Comparison of ENCODE assay signal across 8 cellular contexts in the genomic region with DNA sequence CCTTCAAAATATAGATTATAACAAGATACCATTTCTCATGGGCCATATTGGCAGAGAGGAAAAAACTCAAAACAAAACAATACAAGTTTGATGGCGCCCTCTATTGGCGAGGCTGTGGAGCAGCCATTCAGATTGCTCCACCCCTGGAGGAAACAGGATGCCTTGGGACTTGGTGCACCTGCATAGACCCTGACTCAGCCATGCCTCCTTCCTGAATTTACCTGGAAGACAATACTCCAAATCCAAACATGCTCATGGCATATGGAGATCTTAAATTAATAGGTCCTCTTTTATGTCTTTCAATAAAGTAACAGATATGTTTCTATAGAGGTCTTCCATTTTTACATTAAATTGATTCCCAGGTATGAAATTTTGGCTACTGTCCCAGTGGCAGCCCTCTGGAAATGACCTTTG.
DNase-seq lines count a peak whose midpoint lies in the region; ATAC-seq and TF ChIP-seq lines count a peak whose summit lies in the region.

No MANE protein-coding gene starts in this region.

- no peak overlapping the region for H3K27ac ChIP-seq in ACC112 (ENCODE audit: low read depth, low read length)
- H3K27ac ChIP-seq in dorsolateral prefrontal cortex: peak overlapping the region in 43 of 59 donors; percentile 1 to 98 (median 92)

- peaks cover 4% of the 10 kb centered on the region for H3K27me3 Mint-ChIP-seq in activated CD4-positive, alpha-beta T cell treated with anti-CD3 and anti-CD28 coated beads, Interleukin-2, amount 10 ng/mL, durations not matched to agents 24 days and 14 days
- H3K27me3 Mint-ChIP-seq in neural crest cell (ENCODE audit: low read depth): no peaks in the 10 kb centered on the region

- no peaks in the 10 kb centered on the region for H3K36me3 Mint-ChIP-seq in activated CD4-positive, alpha-beta T cell treated with anti-CD3 and anti-CD28 coated beads, Interleukin-2, amount 10 ng/mL, durations not matched to agents 24 days and 14 days (ENCODE audit: low read depth)
- peaks cover 7% of the 10 kb centered on the region for H3K36me3 Mint-ChIP-seq in neural crest cell (ENCODE audit: low read depth)

- peak; percentile 85 for TF ChIP-seq CTCF in GM13977 (IDR thresholded peaks at IDR 0.05; ENCODE audit: extremely low read depth, insufficient read depth, missing control alignments)
- TF ChIP-seq CTCF in dorsolateral prefrontal cortex (IDR thresholded peaks at IDR 0.05 in 54 of 56, conservative IDR thresholded peaks at IDR 0.05 in 2 of 56; ENCODE audit: low read depth in 1 of 56, partially characterized antibody in 56 of 56): peak; percentile 40 to 88 (median 76)
- TF ChIP-seq CTCF in neural crest cell (conservative IDR thresholded peaks at IDR 0.05): peak; percentile 83

- in situ Hi-C loops in GM13977 (cut with MboI; ENCODE audit: low pct_unique_long_range_greater_than_20kb, low sequenced_read_pairs, unreplicated experiment): no loop called here

- peaks cover 17% of the 10 kb centered on the region for H3K4me1 ChIP-seq in ACC112 (ENCODE audit: control insufficient read depth, insufficient read depth, low read length, unreplicated experiment)

- no peak for ATAC-seq in GM19397 (IDR thresholded peaks at IDR 0.05; ENCODE audit: unreplicated experiment)

- no peaks in the 10 kb centered on the region for H3K36me3 ChIP-seq in ACC112 (ENCODE audit: insufficient read depth, low read length)

- no peaks in the 10 kb centered on the region for H3K9me3 Mint-ChIP-seq in activated CD4-positive, alpha-beta T cell treated with anti-CD3 and anti-CD28 coated beads, Interleukin-2, amount 10 ng/mL, durations not matched to agents 24 days and 14 days
- H3K9me3 Mint-ChIP-seq in neural crest cell: no peaks in the 10 kb centered on the region

- no peak overlapping the region for H3K4me3 Mint-ChIP-seq in activated CD4-positive, alpha-beta T cell treated with anti-CD3 and anti-CD28 coated beads, Interleukin-2, amount 10 ng/mL, durations not matched to agents 24 days and 14 days
- H3K4me3 Mint-ChIP-seq in neural crest cell: no peak overlapping the region

- H2AFZ ChIP-seq in ACC112 (ENCODE audit: low read length, unreplicated experiment): peak overlapping the region; percentile 33

- DNase-seq in GM13977 (ENCODE audit: low spot score): peak; percentile 61
- DNase-seq in NCI-H460 (ENCODE audit: extremely low read depth, low read depth): peak; percentile 45
- peak; percentile 90 for DNase-seq in activated CD4-positive, alpha-beta T cell treated with anti-CD3 and anti-CD28 coated beads, Interleukin-2, amount 10 ng/mL, durations not matched to agents 24 days and 14 days
- no peak for DNase-seq in dorsolateral prefrontal cortex
- DNase-seq in neural crest cell (ENCODE audit: low read depth, low spot score): peak; percentile 70
- no peak for DNase-seq in NCI-H146 treated with DMSO at 0.1 percent for 48 hours (lab: John Stamatoyannopoulos, UW; ENCODE audit: unreplicated experiment)

- H3K79me2 ChIP-seq in ACC112 (ENCODE audit: control insufficient read depth, insufficient read depth, low read length, unreplicated experiment): no peaks in the 10 kb centered on the region

- H3K27ac Mint-ChIP-seq in activated CD4-positive, alpha-beta T cell treated with anti-CD3 and anti-CD28 coated beads, Interleukin-2, amount 10 ng/mL, durations not matched to agents 24 days and 14 days: no peak overlapping the region
- no peak overlapping the region for H3K27ac Mint-ChIP-seq in neural crest cell (ENCODE audit: unreplicated experiment)

- H3K4me3 ChIP-seq in ACC112 (ENCODE audit: low read depth, low read length): no peak overlapping the region
- H3K4me3 ChIP-seq in dorsolateral prefrontal cortex: no peak overlapping the region

- H3K27me3 ChIP-seq in ACC112 (ENCODE audit: insufficient read depth, low read length) (no peaks in the 10 kb centered on the region), dorsolateral prefrontal cortex (no peaks in the 10 kb centered on the region)

- intact Hi-C loops in activated CD4-positive, alpha-beta T cell treated with anti-CD3 and anti-CD28 coated beads, Interleukin-2, amount 10 ng/mL, durations not matched to agents 24 days and 14 days (cut with micrococcal nuclease): loop anchor here (5.0 kb wide), 1 partner anchor 117 kb away; no protein-coding TSS in a partner anchor
- intact Hi-C loops in dorsolateral prefrontal cortex (cut with DNase I): loop anchor here in 1 of 2 donors (5.0 kb wide), 1 partner anchor 38 kb away; no protein-coding TSS in a partner anchor

- no peaks in the 10 kb centered on the region for H3K4me1 Mint-ChIP-seq in activated CD4-positive, alpha-beta T cell treated with anti-CD3 and anti-CD28 coated beads, Interleukin-2, amount 10 ng/mL, durations not matched to agents 24 days and 14 days
- H3K4me1 Mint-ChIP-seq in neural crest cell: peaks cover 34% of the 10 kb centered on the region

Comparison
In these comparisons a context has a peak if more than half of its experiments do, and no peak if none do; other contexts are left out.
1. DNase-seq: peak in GM13977 (single experiment), NCI-H460 (single experiment), activated CD4-positive, alpha-beta T cell treated with anti-CD3 and anti-CD28 coated beads, Interleukin-2, amount 10 ng/mL, durations not matched to agents 24 days and 14 days (single experiment) and neural crest cell (single experiment); none in dorsolateral prefrontal cortex (0 of 10) and NCI-H146 treated with DMSO at 0.1 percent for 48 hours (single experiment).
2. Peak in every context shown above with its lines, with median percentiles within 50 percentile points of each other: CTCF ChIP-seq.